Comparison of ENCODE assay signal across 8 cellular contexts in genomic region chr6:110949679-110950285, GRCh38. TPM values are rescaled to one million over a fixed set of nuclear protein-coding genes. Genes with fewer than 3 reads are reported as not detected.
DNase-seq lines count a peak whose midpoint lies in the region; ATAC-seq, FAIRE-seq and TF ChIP-seq lines count a peak whose summit lies in the region.

No MANE protein-coding gene starts in this region.

- H3K27ac ChIP-seq in A673 (ENCODE audit: low read depth, low read length, poor library complexity, severe bottlenecking), result no peak overlapping the region
- no peak overlapping the region for H3K27ac ChIP-seq in SK-N-MC
- no peak overlapping the region for H3K27ac ChIP-seq in right atrium auricular region
- no peak overlapping the region for H3K27ac ChIP-seq in transverse colon

- no peak for TF ChIP-seq POLR2A in transverse colon (IDR thresholded peaks at IDR 0.05)

- no peaks in the 10 kb centered on the region for H3K9me3 ChIP-seq in A673 (ENCODE audit: low read depth, low read length, poor library complexity, severe bottlenecking)
- H3K9me3 ChIP-seq in SK-N-MC (ENCODE audit: low read depth, low read length), result no peaks in the 10 kb centered on the region
- H3K9me3 ChIP-seq in right atrium auricular region, result no peaks in the 10 kb centered on the region
- no peaks in the 10 kb centered on the region for H3K9me3 ChIP-seq in transverse colon

- no peak overlapping the region for H3K4me3 Mint-ChIP-seq in activated T-helper 2 cell treated with anti-CD3 and anti-CD28 coated beads, Interferon-gamma antibody, Interleukin-2, Interleukin-4, amounts not matched to agents 10 μg/mL and 5 μg/mL and 100 μg/mL, durations not matched to agents 14 hours and 24 hours and 36 hours (ENCODE audit: low read depth)

- no peak overlapping the region for H3K4me3 ChIP-seq in A673 (ENCODE audit: low read depth, low read length, poor library complexity, severe bottlenecking)
- peak overlapping the region; percentile 40 for H3K4me3 ChIP-seq in SK-N-MC
- no peak overlapping the region for H3K4me3 ChIP-seq in right atrium auricular region
- H3K4me3 ChIP-seq in transverse colon, result no peak overlapping the region

- intact Hi-C loops in A673 (cut with micrococcal nuclease; ENCODE audit: unreplicated experiment) (loop anchor here (2.0 to 10.0 kb wide), 3 partner anchors 267 to 775 kb away; partner anchors contain the start of gene WASF1), transverse colon (cut with DNase I; ENCODE audit: low total_unique reads) (loop anchor here (10.0 kb wide), 2 partner anchors 265 to 425 kb away; no protein-coding TSS in a partner anchor)
- intact Hi-C loops in activated T-helper 2 cell treated with anti-CD3 and anti-CD28 coated beads, Interferon-gamma antibody, Interleukin-2, Interleukin-4, amounts not matched to agents 10 μg/mL and 5 μg/mL and 100 μg/mL, durations not matched to agents 14 hours and 24 hours and 36 hours (cut with micrococcal nuclease), result loop anchor here (1.0 kb wide), 2 partner anchors 267 to 421 kb away; no protein-coding TSS in a partner anchor

- TF ChIP-seq EP300 in transverse colon (IDR thresholded peaks at IDR 0.05; ENCODE audit: low read depth), result no peak

- no peaks in the 10 kb centered on the region for H3K9me3 Mint-ChIP-seq in activated T-helper 2 cell treated with anti-CD3 and anti-CD28 coated beads, Interferon-gamma antibody, Interleukin-2, Interleukin-4, amounts not matched to agents 10 μg/mL and 5 μg/mL and 100 μg/mL, durations not matched to agents 14 hours and 24 hours and 36 hours

- H3K4me1 Mint-ChIP-seq in activated T-helper 2 cell treated with anti-CD3 and anti-CD28 coated beads, Interferon-gamma antibody, Interleukin-2, Interleukin-4, amounts not matched to agents 10 μg/mL and 5 μg/mL and 100 μg/mL, durations not matched to agents 14 hours and 24 hours and 36 hours (ENCODE audit: low read depth), result peaks cover 12% of the 10 kb centered on the region

- CTCF ChIA-PET in A673 (lab: Charles Lee), result interaction anchor here (1.5 kb wide), 1 partner anchor 268 kb away, joined by 6 read pairs; no protein-coding TSS in a partner anchor

- ATAC-seq in GM21737 (IDR thresholded peaks at IDR 0.05; ENCODE audit: unreplicated experiment), result no peak

- 31 to 37% methylated on average over 6 to 8 of the region's 8 CpGs for WGBS in transverse colon (ENCODE audit: low coverage in 1 of 2), 2 donors

- H3K36me3 Mint-ChIP-seq in activated T-helper 2 cell treated with anti-CD3 and anti-CD28 coated beads, Interferon-gamma antibody, Interleukin-2, Interleukin-4, amounts not matched to agents 10 μg/mL and 5 μg/mL and 100 μg/mL, durations not matched to agents 14 hours and 24 hours and 36 hours (ENCODE audit: low read depth), result no peaks in the 10 kb centered on the region

- DNase-seq in A673 (ENCODE audit: low spot score) (peak; percentile 43), GM18507 (ENCODE audit: extremely low spot score, insufficient read length, low read depth) (no peak), SK-N-MC (ENCODE audit: low read depth, low spot score) (peak; percentile 44), right atrium auricular region (ENCODE audit: low spot score) (no peak), transverse colon (no peak), AG08396 (ENCODE audit: low spot score) (no peak)
- DNase-seq in activated T-helper 2 cell treated with anti-CD3 and anti-CD28 coated beads, Interferon-gamma antibody, Interleukin-2, Interleukin-4, amounts not matched to agents 10 μg/mL and 5 μg/mL and 100 μg/mL, durations not matched to agents 14 hours and 24 hours and 36 hours (ENCODE audit: low spot score), result no peak

- in situ Hi-C loops in transverse colon (cut with MboI; ENCODE audit: low pct_ligation_motif_present in 1 of 4, low pct_unique_long_range_greater_than_20kb in 1 of 4, low sequenced_read_pairs in 3 of 4), result loop anchor here (5.0 to 25.0 kb wide), 5 partner anchors 262 to 415 kb away; no protein-coding TSS in a partner anchor

- FAIRE-seq in GM18507 (lab: Jason Lieb, UNC), result peak; percentile 35

- peaks cover 2% of the 10 kb centered on the region for H3K27me3 Mint-ChIP-seq in activated T-helper 2 cell treated with anti-CD3 and anti-CD28 coated beads, Interferon-gamma antibody, Interleukin-2, Interleukin-4, amounts not matched to agents 10 μg/mL and 5 μg/mL and 100 μg/mL, durations not matched to agents 14 hours and 24 hours and 36 hours (ENCODE audit: low read depth)

- no peaks in the 10 kb centered on the region for H3K27me3 ChIP-seq in A673 (replicated peaks; ENCODE audit: insufficient read depth, low read depth, low read length, poor library complexity)
- no peaks in the 10 kb centered on the region for H3K27me3 ChIP-seq in right atrium auricular region
- H3K27me3 ChIP-seq in transverse colon, result no peaks in the 10 kb centered on the region

- H3K4me1 ChIP-seq in A673 (ENCODE audit: insufficient read depth, low read length, poor library complexity, severe bottlenecking) (peaks cover 4% of the 10 kb centered on the region), right atrium auricular region (peaks cover 0 to 3% of the 10 kb centered on the region in 2 donors), transverse colon (peaks cover 0 to 10% (median 4%) of the 10 kb centered on the region in 4 donors)

- H3K9ac ChIP-seq in SK-N-MC (ENCODE audit: insufficient read length), result no peak overlapping the region

- H3K36me3 ChIP-seq in A673 (ENCODE audit: insufficient read depth, low read length, poor library complexity, severe bottlenecking) (no peaks in the 10 kb centered on the region), SK-N-MC (ENCODE audit: insufficient read depth, low read length) (no peaks in the 10 kb centered on the region), right atrium auricular region (no peaks in the 10 kb centered on the region), transverse colon (no peaks in the 10 kb centered on the region)

- POLR2A ChIA-PET in A673 (lab: Charles Lee; ENCODE audit: low non-redundant PET), result interaction anchor here (0.7 kb wide), 1 partner anchor 9 kb away, joined by 5 read pairs; the partner anchor contains the start of gene GTF3C6

- no TSS peak for BruUV-seq in A673 (replicated peaks; lab: Mats Ljungman, UMichigan)

- TF ChIP-seq CTCF in A673 (conservative IDR thresholded peaks at IDR 0.05; ENCODE audit: low read depth, low read length) (peak; percentile 66), right atrium auricular region (IDR thresholded peaks at IDR 0.05) (peak; percentile 49 to 70), transverse colon (IDR thresholded peaks at IDR 0.05) (peak; percentile 49 to 68 (median 59))

- no peak overlapping the region for H3K27ac Mint-ChIP-seq in activated T-helper 2 cell treated with anti-CD3 and anti-CD28 coated beads, Interferon-gamma antibody, Interleukin-2, Interleukin-4, amounts not matched to agents 10 μg/mL and 5 μg/mL and 100 μg/mL, durations not matched to agents 14 hours and 24 hours and 36 hours

RNA-seq across cellular contexts. Expression of gene GTF3C6, which starts 8.7 kb away (rescaled TPM):
- total RNA-seq in A673 (2021) (158 and 199 TPM in 2 replicates), right atrium auricular region (10 to 100 TPM; 51.0 to 78.1 TPM), transverse colon (10 to 100 TPM; 13.5 to 53.4 (median 24.6) TPM)
- 141 and 146 TPM in 2 replicates for total RNA-seq in activated T-helper 2 cell treated with anti-CD3 and anti-CD28 coated beads, Interferon-gamma antibody, Interleukin-2, Interleukin-4, amounts not matched to agents 10 μg/mL and 5 μg/mL and 100 μg/mL, durations not matched to agents 14 hours and 24 hours and 36 hours

RNA-seq across cellular contexts. Expression of gene RPF2, which starts 32.1 kb away (rescaled TPM):
- total RNA-seq in A673 (2021) (69.4 and 81.5 TPM in 2 replicates), right atrium auricular region (10 to 100 TPM; 22.5 to 27.7 TPM), transverse colon (10 to 100 TPM in 1 of 4 donors, 1 to 10 TPM in 2, not detected in 1; 3.0 to 13.3 (median 6.8) TPM)
- 51.2 and 52.0 TPM in 2 replicates for total RNA-seq in activated T-helper 2 cell treated with anti-CD3 and anti-CD28 coated beads, Interferon-gamma antibody, Interleukin-2, Interleukin-4, amounts not matched to agents 10 μg/mL and 5 μg/mL and 100 μg/mL, durations not matched to agents 14 hours and 24 hours and 36 hours

Comparison
In these comparisons a context has a peak if more than half of its experiments do, and no peak if none do; other contexts are left out.
1. DNase-seq: peak in A673 (single experiment) and SK-N-MC (single experiment); none in GM18507 (single experiment), right atrium auricular region (single experiment), transverse colon (single experiment), activated T-helper 2 cell treated with anti-CD3 and anti-CD28 coated beads, Interferon-gamma antibody, Interleukin-2, Interleukin-4, amounts not matched to agents 10 μg/mL and 5 μg/mL and 100 μg/mL, durations not matched to agents 14 hours and 24 hours and 36 hours (single experiment) and AG08396 (single experiment).
2. Peak in every context shown above with its lines, with median percentiles within 50 percentile points of each other: CTCF ChIP-seq.